ENCODE assay signal across 20 cellular contexts in genomic region chr1:35622510-35623171, GRCh38. TPM values are rescaled to one million over a fixed set of nuclear protein-coding genes. Genes with fewer than 3 reads are reported as not detected.
A peak's percentile ranks its signal among the peaks of the same experiment; 100 is the strongest.
DNase-seq lines count a peak whose midpoint lies in the region; ATAC-seq and TF ChIP-seq lines count a peak whose summit lies in the region.
"Had no signal": no experiment of that assay in that cellular context is flagged by ENCODE, and none has a peak within 500 bp of the region (broad histone marks: within the 10 kb centered on the region; RNA-seq: fewer than 3 reads in every experiment).

No MANE protein-coding gene starts in this region.

- DNase-seq in GM23338 (ENCODE audit: low spot score) (peak; percentile 42), NCI-H345 treated with DMSO at 0.1 percent for 48 hours (lab: John Stamatoyannopoulos, UW; ENCODE audit: unreplicated experiment) (peak; percentile 17), esophagus muscularis mucosa (ENCODE audit: extremely low spot score) (peak; percentile 7), NCI-H1105 (lab: John Stamatoyannopoulos, UW) (no peak), T-helper 1 cell (no peak)
- DNase-seq: ACHN; C1 segment of cervical spinal cord; CD8-positive, alpha-beta memory T cell; DMS79 treated with DMSO at 0.1 percent for 48 hours; IMR-90; NCI-H2081 treated with DMSO at 0.1 percent for 48 hours; NK-92 treated with Interleukin-12 subunit alpha and Interleukin-12 subunit beta, amount 100 ng/mL, for 24 hours; SHP77; T-helper 9 cell had no signal

- H3K4me1 ChIP-seq in GM23338 (ENCODE audit: insufficient read depth) (peaks cover 33% of the 10 kb centered on the region), HEK293 (ENCODE audit: control insufficient read depth, insufficient read depth, low read length) (no peaks in the 10 kb centered on the region), esophagus muscularis mucosa (no peaks in the 10 kb centered on the region)

- no peaks in the 10 kb centered on the region for H3K9me3 ChIP-seq in HEK293 (ENCODE audit: control insufficient read depth, insufficient read depth, low read depth, low read length)
- no peaks in the 10 kb centered on the region for H3K9me3 ChIP-seq in esophagus muscularis mucosa

- H3K4me3 ChIP-seq in GM23338 (peak overlapping the region; percentile 12; the same call in 1 of the 2 replicates), HEK293 (ENCODE audit: low read depth, low read length) (no peak overlapping the region), esophagus muscularis mucosa (no peak overlapping the region)
- H3K4me3 ChIP-seq: SK-N-MC had no signal

- no peak overlapping the region for H2AFZ ChIP-seq in GM23338

- ATAC-seq in GM23338 (peak; percentile 88), HG03139 (IDR thresholded peaks at IDR 0.05; ENCODE audit: unreplicated experiment) (no peak), HG03439 (IDR thresholded peaks at IDR 0.05; ENCODE audit: unreplicated experiment) (no peak)
- ATAC-seq: HCT116 had no signal

- no peaks in the 10 kb centered on the region for H3K9me2 ChIP-seq in GM23338 (ENCODE audit: insufficient read depth)

- TF ChIP-seq EP300 in esophagus muscularis mucosa (IDR thresholded peaks at IDR 0.05): no peak

- peaks cover 79% of the 10 kb centered on the region for H3K79me2 ChIP-seq in GM23338 (replicated peaks; ENCODE audit: insufficient read depth)

- H3K9me3 Mint-ChIP-seq in GM23338: no peaks in the 10 kb centered on the region
- H3K9me3 Mint-ChIP-seq: CD8-positive, alpha-beta memory T cell had no signal

- peaks cover 9% of the 10 kb centered on the region; the same call in 1 of the 2 replicates for H3F3A ChIP-seq in GM23338 (replicated peaks; ENCODE audit: low read depth)

- H3K27ac Mint-ChIP-seq in GM23338: peak overlapping the region; percentile 75

- H3K36me3 Mint-ChIP-seq in GM23338 (ENCODE audit: low read depth): peaks cover 20% of the 10 kb centered on the region; the same call in 2 of the 3 replicates

- peaks cover 55% of the 10 kb centered on the region for H4K20me1 ChIP-seq in GM23338 (replicated peaks; ENCODE audit: insufficient read depth)

- H3K36me3 ChIP-seq in GM23338 (ENCODE audit: insufficient read depth) (0 out of 2 replicates have a peak, but pooled peaks cover 2% of the 10 kb centered on the region), HEK293 (ENCODE audit: control insufficient read depth in 2 of 2, insufficient read depth in 1 of 2, low read length in 2 of 2) (peaks cover 7 to 74% of the 10 kb centered on the region in 2 experiments; a peak in 2 of 3 replicates), esophagus muscularis mucosa (peaks cover 18 to 80% (median 41%) of the 10 kb centered on the region in 4 donors)

- CTCF ChIA-PET in HEK293 (lab: Yijun Ruan, JAX): interaction anchor here (0.6 kb wide), 1 partner anchor 465 kb away, joined by 4 read pairs; no protein-coding TSS in a partner anchor

- H3K27ac ChIP-seq in GM23338 (ENCODE audit: low read depth) (peak overlapping the region; percentile 85), HEK293 (ENCODE audit: extremely low read depth, low read depth, low read length) (no peak overlapping the region), esophagus muscularis mucosa (replicated peaks in 1 of 4) (no peak overlapping the region)
- H3K27ac ChIP-seq: SK-N-MC had no signal

- intact Hi-C loops in esophagus muscularis mucosa (cut with DNase I): no loop called here

- POLR2A ChIA-PET in HEK293 (lab: Yijun Ruan, JAX): no interaction called here

- H3K4me1 Mint-ChIP-seq in GM23338: peaks cover 28% of the 10 kb centered on the region

- H3K4me3 Mint-ChIP-seq in GM23338: peak overlapping the region; percentile 49
- H3K4me3 Mint-ChIP-seq: CD8-positive, alpha-beta memory T cell had no signal

- WGBS in esophagus muscularis mucosa: 86% methylated on average over 4 of the region's 4 CpGs

- TF ChIP-seq POLR2A in esophagus muscularis mucosa (IDR thresholded peaks at IDR 0.05; ENCODE audit: low read depth): no peak

- peaks cover 7% of the 10 kb centered on the region for H3K27me3 Mint-ChIP-seq in GM23338 (ENCODE audit: insufficient read depth, low read depth, poor library complexity)
- H3K27me3 Mint-ChIP-seq: CD8-positive, alpha-beta memory T cell had no signal

- TF ChIP-seq CTCF in GM23338 (conservative IDR thresholded peaks at IDR 0.05; ENCODE audit: low read depth in 2 of 2) (no peak), HEK293 (tag by site-specific recombination; IDR thresholded peaks at IDR 0.05) (no peak), esophagus muscularis mucosa (IDR thresholded peaks at IDR 0.05) (no peak)

- H3K27me3 ChIP-seq in GM23338 (ENCODE audit: insufficient read depth) (no peaks in the 10 kb centered on the region), esophagus muscularis mucosa (no peaks in the 10 kb centered on the region)

- H3K4me2 ChIP-seq in GM23338: peak overlapping the region; percentile 59

TF ChIP-seq in GM23338, 12 proteins besides CTCF, POLR2A, EP300 and RAD21 (continues in another document):
- no peak for TF ChIP-seq EZH2phosphoT487 (IDR thresholded peaks at IDR 0.05; ENCODE audit: unreplicated experiment)
- TF ChIP-seq NANOG (IDR thresholded peaks at IDR 0.05; ENCODE audit: borderline replicate concordance): no peak
- no peak for TF ChIP-seq STAT1 (IDR thresholded peaks at IDR 0.05; ENCODE audit: unreplicated experiment)
- no peak for TF ChIP-seq ZNF331 (CRISPR knock-in tag; IDR thresholded peaks at IDR 0.05; ENCODE audit: low read depth)
- TF ChIP-seq EZH2 (IDR thresholded peaks at IDR 0.05; ENCODE audit: low read depth, unreplicated experiment): no peak

TF ChIP-seq in HEK293, 187 proteins besides CTCF, POLR2A, EP300 and RAD21:
- TF ChIP-seq GLIS1 (tag by site-specific recombination; IDR thresholded peaks at IDR 0.05): 0 out of 2 replicates have a peak, but pooled peaks have one; percentile 29
- no peak for TF ChIP-seq ZNF704 (tag by site-specific recombination; IDR thresholded peaks at IDR 0.05)

RNA-seq across cellular contexts. Expression of gene PSMB2, which starts 18.7 kb away (rescaled TPM):
- 68.2 and 72.2 TPM in 2 replicates for total RNA-seq in GM23338 (2014; rRNA removed; shearing (Covaris generic))
- polyA plus RNA-seq in GM23338 (2016; fragmentation: Nextera tagmentation; extraction: Ambion mirVana): 147 and 151 TPM in 2 replicates
- total RNA-seq in esophagus muscularis mucosa: 10 to 100 TPM; 30.3 to 40.5 (median 32.4) TPM

RNA-seq across cellular contexts. Expression of gene TFAP2E, which starts 49.5 kb away (rescaled TPM):
- total RNA-seq in GM23338 (2014; rRNA removed; shearing (Covaris generic)): 0.12 and 1.4 TPM in 2 replicates
- polyA plus RNA-seq in GM23338 (2016; fragmentation: Nextera tagmentation; extraction: Ambion mirVana): 0.34 TPM in 1 of 2 replicates, not detected in the other
- under 1 TPM in 3 of 4 donors, not detected in 1; 0.33 to 0.71 (median 0.63) TPM for total RNA-seq in esophagus muscularis mucosa
- total RNA-seq: M059J had no signal

Comparison
In these comparisons a context has a peak if more than half of its experiments do, and no peak if none do; other contexts are left out.
1. DNase-seq: peak in GM23338 (single experiment), NCI-H345 treated with DMSO at 0.1 percent for 48 hours (single experiment) and esophagus muscularis mucosa (single experiment); none in NCI-H1105 (single experiment) and T-helper 1 cell (0 of 5).